ENCODE assay signal across 1 cellular context in genomic region chr5:158233735-158234322, GRCh38.
TF ChIP-seq lines count a peak whose summit lies in the region.

No MANE protein-coding gene starts in this region.

TF ChIP-seq in GM23338, 12 proteins besides CTCF, POLR2A, EP300 and RAD21 (continued from another document):
- TF ChIP-seq REST (IDR thresholded peaks at IDR 0.05; ENCODE audit: unreplicated experiment) (no peak), ZNF462 (CRISPR knock-in tag; IDR thresholded peaks at IDR 0.05) (no peak), POLR2AphosphoS5 (IDR thresholded peaks at IDR 0.05; ENCODE audit: low read depth) (no peak), ZNF114 (CRISPR knock-in tag; IDR thresholded peaks at IDR 0.05) (no peak)
